Comparison of ENCODE assay signal across 24 cellular contexts in the genomic region with DNA sequence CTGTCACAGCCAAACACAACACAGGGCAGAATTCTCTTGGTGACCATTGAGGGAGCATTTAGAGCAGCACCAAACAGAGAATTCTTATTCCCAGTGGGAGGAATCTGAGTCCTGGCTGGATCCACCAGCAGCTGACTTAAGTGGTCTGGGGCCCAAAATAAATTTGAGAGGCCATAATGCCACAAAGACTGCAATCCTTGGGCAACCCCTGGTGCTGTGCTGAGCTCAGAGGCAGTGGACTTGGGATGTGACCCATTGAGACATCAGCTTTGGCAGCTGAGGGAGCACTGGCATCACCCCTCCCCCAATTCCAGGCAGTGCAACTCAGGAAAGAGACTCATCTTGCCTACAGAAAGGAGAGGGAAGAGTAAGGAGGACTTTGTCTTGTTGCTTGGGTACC. TPM values are rescaled to one million over a fixed set of nuclear protein-coding genes. Genes with fewer than 3 reads are reported as not detected.
DNase-seq lines count a peak whose midpoint lies in the region; ATAC-seq and TF ChIP-seq lines count a peak whose summit lies in the region.
"Had no signal": no experiment of that assay in that cellular context is flagged by ENCODE, and none has a peak within 500 bp of the region (broad histone marks: within the 10 kb centered on the region; RNA-seq: fewer than 3 reads in every experiment).

No MANE protein-coding gene starts in this region.

- no peak overlapping the region for H3K27ac Mint-ChIP-seq in activated CD8-positive, alpha-beta T cell treated with anti-CD3 and anti-CD28 coated beads, Interleukin-2, amount 10 ng/mL, durations not matched to agents 7 days and 5 days
- H3K27ac Mint-ChIP-seq in activated CD8-positive, alpha-beta T cell treated with anti-CD3 and anti-CD28 coated beads for 36 hours: no peak overlapping the region
- H3K27ac Mint-ChIP-seq: CD4-positive, alpha-beta memory T cell; CD4-positive, CD25-positive, alpha-beta regulatory T cell had no signal

- no peak overlapping the region for H3K27ac ChIP-seq in aorta (ENCODE audit: low read depth in 1 of 2, low read length in 2 of 2)
- H3K27ac ChIP-seq: BLaER1 had no signal

- intact Hi-C loops in activated CD8-positive, alpha-beta T cell treated with anti-CD3 and anti-CD28 coated beads for 36 hours (cut with micrococcal nuclease): no loop called here
- intact Hi-C loops in aorta (cut with DNase I): no loop called here

- no peaks in the 10 kb centered on the region for H3K9me3 ChIP-seq in aorta (ENCODE audit: control insufficient read depth, low read length)
- H3K9me3 ChIP-seq: BE2C had no signal

- CTCF ChIA-PET in activated CD8-positive, alpha-beta T cell treated with anti-CD3 and anti-CD28 coated beads, Interleukin-2, amount 10 ng/mL, durations not matched to agents 7 days and 5 days (lab: Charles Lee): no interaction called here
- CTCF ChIA-PET in activated CD8-positive, alpha-beta T cell treated with anti-CD3 and anti-CD28 coated beads for 36 hours (lab: Charles Lee): no interaction called here

- peaks cover 8% of the 10 kb centered on the region for H3K27me3 Mint-ChIP-seq in activated CD8-positive, alpha-beta T cell treated with anti-CD3 and anti-CD28 coated beads, Interleukin-2, amount 10 ng/mL, durations not matched to agents 7 days and 5 days (ENCODE audit: low read depth)
- H3K27me3 Mint-ChIP-seq in activated CD8-positive, alpha-beta T cell treated with anti-CD3 and anti-CD28 coated beads for 36 hours: peaks cover 12% of the 10 kb centered on the region

- H3K36me3 Mint-ChIP-seq in activated CD8-positive, alpha-beta T cell treated with anti-CD3 and anti-CD28 coated beads, Interleukin-2, amount 10 ng/mL, durations not matched to agents 7 days and 5 days (ENCODE audit: low read depth): no peaks in the 10 kb centered on the region
- no peaks in the 10 kb centered on the region for H3K36me3 Mint-ChIP-seq in activated CD8-positive, alpha-beta T cell treated with anti-CD3 and anti-CD28 coated beads for 36 hours (ENCODE audit: low read depth)
- H3K36me3 Mint-ChIP-seq: CD14-positive monocyte; CD4-positive, CD25-positive, alpha-beta regulatory T cell had no signal

- H3K4me3 ChIP-seq in aorta (ENCODE audit: low read length in 2 of 2): no peak overlapping the region
- H3K4me3 ChIP-seq: BLaER1, GM12878 had no signal

- H3K4me3 Mint-ChIP-seq in activated CD8-positive, alpha-beta T cell treated with anti-CD3 and anti-CD28 coated beads, Interleukin-2, amount 10 ng/mL, durations not matched to agents 7 days and 5 days: no peak overlapping the region
- no peak overlapping the region for H3K4me3 Mint-ChIP-seq in activated CD8-positive, alpha-beta T cell treated with anti-CD3 and anti-CD28 coated beads for 36 hours
- H3K4me3 Mint-ChIP-seq: CD14-positive monocyte; CD4-positive, alpha-beta memory T cell; CD4-positive, CD25-positive, alpha-beta regulatory T cell; CD8-positive, alpha-beta memory T cell had no signal

- no peaks in the 10 kb centered on the region for H3K27me3 ChIP-seq in aorta (ENCODE audit: control insufficient read depth in 1 of 2, insufficient read depth in 2 of 2, low read length in 1 of 2)
- H3K27me3 ChIP-seq: BE2C, BLaER1 had no signal

- no peak for TF ChIP-seq CTCF in activated CD8-positive, alpha-beta T cell treated with anti-CD3 and anti-CD28 coated beads for 36 hours (IDR thresholded peaks at IDR 0.05)

- POLR2A ChIA-PET in activated CD8-positive, alpha-beta T cell treated with anti-CD3 and anti-CD28 coated beads, Interleukin-2, amount 10 ng/mL, durations not matched to agents 7 days and 5 days (lab: Charles Lee): no interaction called here
- POLR2A ChIA-PET in activated CD8-positive, alpha-beta T cell treated with anti-CD3 and anti-CD28 coated beads for 36 hours (lab: Charles Lee): no interaction called here

- H3K4me1 ChIP-seq in aorta (ENCODE audit: control insufficient read depth in 1 of 2, insufficient read depth in 2 of 2, low read length in 2 of 2): no peaks in the 10 kb centered on the region
- H3K4me1 ChIP-seq: BE2C, BLaER1 had no signal

- no peaks in the 10 kb centered on the region for H3K36me3 ChIP-seq in aorta (ENCODE audit: control insufficient read depth in 1 of 2, insufficient read depth in 2 of 2, low read length in 1 of 2)
- H3K36me3 ChIP-seq: BE2C, BLaER1 had no signal

- no peak for ATAC-seq in activated CD8-positive, alpha-beta T cell treated with anti-CD3 and anti-CD28 coated beads, Interleukin-2, amount 10 ng/mL, durations not matched to agents 7 days and 5 days
- no peak for ATAC-seq in activated CD8-positive, alpha-beta T cell treated with anti-CD3 and anti-CD28 coated beads for 36 hours
- ATAC-seq in aorta (ENCODE audit: low FRiP score): peak; percentile 57
- ATAC-seq: GM12878 had no signal

- peak; percentile 4 for DNase-seq in activated CD8-positive, alpha-beta T cell treated with anti-CD3 and anti-CD28 coated beads, Interleukin-2, amount 10 ng/mL, durations not matched to agents 7 days and 5 days
- no peak for DNase-seq in activated CD8-positive, alpha-beta T cell treated with anti-CD3 and anti-CD28 coated beads for 36 hours
- peak; percentile 74 for DNase-seq in myocyte (ENCODE audit: low read depth)
- DNase-seq in aorta: no peak
- no peak for DNase-seq in hypothalamus (lab: John Stamatoyannopoulos, UW)
- no peak for DNase-seq in NCI-H2029 treated with DMSO at 0.1 percent for 48 hours (lab: John Stamatoyannopoulos, UW)
- DNase-seq: 8988T; ACHN; BE2C; C1 segment of cervical spinal cord; CD4-positive, alpha-beta memory T cell; CD4-positive, CD25-positive, alpha-beta regulatory T cell; CD8-positive, alpha-beta memory T cell; COR-L47; DMS 273 treated with DMSO at 0.1 percent for 48 hours; DMS153; DMS53; DMS79; DND-41; EL; GDM1 had no signal

- no peaks in the 10 kb centered on the region for H3K9me3 Mint-ChIP-seq in activated CD8-positive, alpha-beta T cell treated with anti-CD3 and anti-CD28 coated beads, Interleukin-2, amount 10 ng/mL, durations not matched to agents 7 days and 5 days (ENCODE audit: insufficient read depth)
- H3K9me3 Mint-ChIP-seq in activated CD8-positive, alpha-beta T cell treated with anti-CD3 and anti-CD28 coated beads for 36 hours: peaks cover 3% of the 10 kb centered on the region

- no peaks in the 10 kb centered on the region for H3K4me1 Mint-ChIP-seq in activated CD8-positive, alpha-beta T cell treated with anti-CD3 and anti-CD28 coated beads, Interleukin-2, amount 10 ng/mL, durations not matched to agents 7 days and 5 days (ENCODE audit: low read depth)
- H3K4me1 Mint-ChIP-seq in activated CD8-positive, alpha-beta T cell treated with anti-CD3 and anti-CD28 coated beads for 36 hours (ENCODE audit: low read depth): no peaks in the 10 kb centered on the region
- H3K4me1 Mint-ChIP-seq: CD14-positive monocyte; CD4-positive, alpha-beta memory T cell; CD4-positive, CD25-positive, alpha-beta regulatory T cell; CD8-positive, alpha-beta memory T cell had no signal

RNA-seq across cellular contexts. Expression of a gene that starts 48.6 kb away (rescaled TPM):
- total RNA-seq in activated CD8-positive, alpha-beta T cell treated with anti-CD3 and anti-CD28 coated beads, Interleukin-2, amount 10 ng/mL, durations not matched to agents 7 days and 5 days: not detected
- total RNA-seq in activated CD8-positive, alpha-beta T cell treated with anti-CD3 and anti-CD28 coated beads for 36 hours: not detected
- total RNA-seq in myocyte (22.6 and 27.3 TPM in 2 replicates), aorta (1,000 to 10,000 TPM in 1 of 2 donors, 100 to 1,000 TPM in 1; 700 to 1,026 TPM)
- 194 TPM for polyA plus RNA-seq in myocyte (2012)
- 100 to 1,000 TPM in 1 of 2 donors, 10 to 100 TPM in 1; 68.6 to 378 TPM for polyA plus RNA-seq in aorta
- total RNA-seq: CD4-positive, alpha-beta memory T cell; CD4-positive, CD25-positive, alpha-beta regulatory T cell; CD8-positive, alpha-beta memory T cell had no signal

Comparison
In these comparisons a context has a peak if more than half of its experiments do, and no peak if none do; other contexts are left out.
1. DNase-seq: peak in activated CD8-positive, alpha-beta T cell treated with anti-CD3 and anti-CD28 coated beads, Interleukin-2, amount 10 ng/mL, durations not matched to agents 7 days and 5 days (single experiment) and myocyte (single experiment); none in activated CD8-positive, alpha-beta T cell treated with anti-CD3 and anti-CD28 coated beads for 36 hours (single experiment), aorta (0 of 2), hypothalamus (0 of 51) and NCI-H2029 treated with DMSO at 0.1 percent for 48 hours (single experiment).
2. RNA of a gene that starts 48.6 kb away (total RNA-seq): 700 to 1,026 TPM in aorta; 22.6 to 27.3 TPM in myocyte, not detected in activated CD8-positive, alpha-beta T cell treated with anti-CD3 and anti-CD28 coated beads for 36 hours and not detected in activated CD8-positive, alpha-beta T cell treated with anti-CD3 and anti-CD28 coated beads, Interleukin-2, amount 10 ng/mL, durations not matched to agents 7 days and 5 days; every median in the first group is over 10 times any median in the second.